ENCODE assay signal across 23 cellular contexts in genomic region chr11:131598305-131598704, GRCh38.
DNase-seq lines count a peak whose midpoint lies in the region; ATAC-seq lines count a peak whose summit lies in the region.
"Had no signal": no experiment of that assay in that cellular context is flagged by ENCODE, and none has a peak within 500 bp of the region (broad histone marks: within the 10 kb centered on the region; RNA-seq: fewer than 3 reads in every experiment).

No MANE protein-coding gene starts in this region.

- no peak overlapping the region for H3K4me3 ChIP-seq in H7 (ENCODE audit: insufficient read depth, low read depth, low read length)
- H3K4me3 ChIP-seq: GM23248, HAP-1, SK-N-MC had no signal

- intact Hi-C loops in sciatic nerve (cut with DNase I) = no loop called here
- intact Hi-C loops in Right ventricle myocardium inferior (cut with DNase I) = no loop called here

- peak; percentile 89 for ATAC-seq in sciatic nerve
- ATAC-seq in Right ventricle myocardium inferior = no peak

- H3K36me3 ChIP-seq in H7 (replicated peaks; ENCODE audit: control insufficient read depth, insufficient read depth, low read length) = no peaks in the 10 kb centered on the region
- H3K36me3 ChIP-seq: HAP-1 had no signal

- DNase-seq in H7 (peak; percentile 48), astrocyte of the hippocampus (ENCODE audit: low read depth, low spot score) (peak; percentile 31), sciatic nerve (ENCODE audit: low spot score) (no peak), GM19238 (ENCODE audit: insufficient read length, low spot score) (no peak), dedifferentiated amniotic fluid mesenchymal stem cell (ENCODE audit: extremely low spot score) (no peak), Right ventricle myocardium inferior (ENCODE audit: missing footprints) (no peak), HCEC 1CT (no peak)
- DNase-seq: Calu3, DMS79 treated with DMSO at 0.1 percent for 48 hours, GM23248, NCI-H1048, NCI-H1417, NCI-H1694 treated with DMSO at 0.1 percent for 48 hours, NCI-H2081 treated with DMSO at 0.1 percent for 48 hours, NCI-H2171, NCI-H226, NCI-H510A, NCI-H69, RPMI8226, SHP77 had no signal

- H3K27me3 ChIP-seq in H7 (ENCODE audit: control insufficient read depth, insufficient read depth, low read length) (no peaks in the 10 kb centered on the region), layer of hippocampus (ENCODE audit: control insufficient read depth, insufficient read depth, low read length) (no peaks in the 10 kb centered on the region)

- peak overlapping the region; percentile 89 for H3K27ac ChIP-seq in layer of hippocampus (ENCODE audit: low read depth, low read length)
- H3K27ac ChIP-seq: GM23248, SK-N-MC had no signal

Comparison
In these comparisons a context has a peak if more than half of its experiments do, and no peak if none do; other contexts are left out.
1. DNase-seq: peak in H7 (single experiment) and astrocyte of the hippocampus (single experiment); none in sciatic nerve (single experiment), GM19238 (single experiment), dedifferentiated amniotic fluid mesenchymal stem cell (single experiment), Right ventricle myocardium inferior (single experiment) and HCEC 1CT (single experiment).